ENCODE assay signal across 3 cellular contexts in the genomic region with DNA sequence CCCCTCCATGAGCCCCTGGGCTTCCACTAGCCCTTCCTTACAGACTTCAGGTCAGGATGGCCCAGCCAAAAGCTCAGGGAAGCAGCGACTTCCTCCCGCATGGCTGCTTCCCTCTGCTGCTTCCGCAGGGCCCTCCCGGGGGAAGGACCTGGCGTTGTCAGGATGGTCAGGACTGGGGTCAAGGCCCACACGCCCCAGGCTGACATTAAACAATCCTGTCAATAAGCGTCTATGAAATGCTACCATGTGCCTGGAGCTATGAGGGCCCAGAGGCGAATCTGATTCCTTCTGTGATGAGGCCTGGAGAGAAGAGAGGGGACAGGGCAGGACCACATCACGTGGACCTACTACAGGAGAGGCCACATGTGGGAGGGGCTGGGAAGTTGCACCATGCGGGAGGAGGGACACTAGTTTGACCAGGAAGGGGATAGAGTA.
A peak's percentile ranks its signal among the peaks of the same experiment; 100 is the strongest.
TF ChIP-seq lines count a peak whose summit lies in the region.

No MANE protein-coding gene starts in this region.

TF ChIP-seq in PFSK-1, 5 proteins besides CTCF, POLR2A, EP300 and RAD21:
- TF ChIP-seq TAF1 (IDR thresholded peaks at IDR 0.05; ENCODE audit: borderline replicate concordance, insufficient read depth, low read length), result no peak
- no peak for TF ChIP-seq POLR2AphosphoS5 (IDR thresholded peaks at IDR 0.05; ENCODE audit: low read depth, low read length)
- no peak for TF ChIP-seq SIN3A (IDR thresholded peaks at IDR 0.05; ENCODE audit: borderline replicate concordance, insufficient read depth, low read length)
- TF ChIP-seq FOXP2 (optimal IDR thresholded peaks at IDR 0.05; ENCODE audit: borderline replicate concordance, extremely low read depth, extremely low read length, insufficient read depth), result peak; percentile 57
- TF ChIP-seq, protein P1, sequence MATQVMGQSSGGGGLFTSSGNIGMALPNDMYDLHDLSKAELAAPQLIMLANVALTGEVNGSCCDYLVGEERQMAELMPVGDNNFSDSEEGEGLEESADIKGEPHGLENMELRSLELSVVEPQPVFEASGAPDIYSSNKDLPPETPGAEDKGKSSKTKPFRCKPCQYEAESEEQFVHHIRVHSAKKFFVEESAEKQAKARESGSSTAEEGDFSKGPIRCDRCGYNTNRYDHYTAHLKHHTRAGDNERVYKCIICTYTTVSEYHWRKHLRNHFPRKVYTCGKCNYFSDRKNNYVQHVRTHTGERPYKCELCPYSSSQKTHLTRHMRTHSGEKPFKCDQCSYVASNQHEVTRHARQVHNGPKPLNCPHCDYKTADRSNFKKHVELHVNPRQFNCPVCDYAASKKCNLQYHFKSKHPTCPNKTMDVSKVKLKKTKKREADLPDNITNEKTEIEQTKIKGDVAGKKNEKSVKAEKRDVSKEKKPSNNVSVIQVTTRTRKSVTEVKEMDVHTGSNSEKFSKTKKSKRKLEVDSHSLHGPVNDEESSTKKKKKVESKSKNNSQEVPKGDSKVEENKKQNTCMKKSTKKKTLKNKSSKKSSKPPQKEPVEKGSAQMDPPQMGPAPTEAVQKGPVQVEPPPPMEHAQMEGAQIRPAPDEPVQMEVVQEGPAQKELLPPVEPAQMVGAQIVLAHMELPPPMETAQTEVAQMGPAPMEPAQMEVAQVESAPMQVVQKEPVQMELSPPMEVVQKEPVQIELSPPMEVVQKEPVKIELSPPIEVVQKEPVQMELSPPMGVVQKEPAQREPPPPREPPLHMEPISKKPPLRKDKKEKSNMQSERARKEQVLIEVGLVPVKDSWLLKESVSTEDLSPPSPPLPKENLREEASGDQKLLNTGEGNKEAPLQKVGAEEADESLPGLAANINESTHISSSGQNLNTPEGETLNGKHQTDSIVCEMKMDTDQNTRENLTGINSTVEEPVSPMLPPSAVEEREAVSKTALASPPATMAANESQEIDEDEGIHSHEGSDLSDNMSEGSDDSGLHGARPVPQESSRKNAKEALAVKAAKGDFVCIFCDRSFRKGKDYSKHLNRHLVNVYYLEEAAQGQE (IDR thresholded peaks at IDR 0.05; ENCODE audit: insufficient read depth in 1 of 2, low read depth in 2 of 2, low read length in 2 of 2), result no peak

TF ChIP-seq in K562, 482 proteins besides CTCF, POLR2A, EP300 and RAD21:
- TF ChIP-seq, protein P2, sequence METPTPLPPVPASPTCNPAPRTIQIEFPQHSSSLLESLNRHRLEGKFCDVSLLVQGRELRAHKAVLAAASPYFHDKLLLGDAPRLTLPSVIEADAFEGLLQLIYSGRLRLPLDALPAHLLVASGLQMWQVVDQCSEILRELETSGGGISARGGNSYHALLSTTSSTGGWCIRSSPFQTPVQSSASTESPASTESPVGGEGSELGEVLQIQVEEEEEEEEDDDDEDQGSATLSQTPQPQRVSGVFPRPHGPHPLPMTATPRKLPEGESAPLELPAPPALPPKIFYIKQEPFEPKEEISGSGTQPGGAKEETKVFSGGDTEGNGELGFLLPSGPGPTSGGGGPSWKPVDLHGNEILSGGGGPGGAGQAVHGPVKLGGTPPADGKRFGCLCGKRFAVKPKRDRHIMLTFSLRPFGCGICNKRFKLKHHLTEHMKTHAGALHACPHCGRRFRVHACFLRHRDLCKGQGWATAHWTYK (CRISPR knock-in tag; IDR thresholded peaks at IDR 0.05), result peak; percentile 62; the same call in 1 of the 2 replicates
- TF ChIP-seq, protein P3, sequence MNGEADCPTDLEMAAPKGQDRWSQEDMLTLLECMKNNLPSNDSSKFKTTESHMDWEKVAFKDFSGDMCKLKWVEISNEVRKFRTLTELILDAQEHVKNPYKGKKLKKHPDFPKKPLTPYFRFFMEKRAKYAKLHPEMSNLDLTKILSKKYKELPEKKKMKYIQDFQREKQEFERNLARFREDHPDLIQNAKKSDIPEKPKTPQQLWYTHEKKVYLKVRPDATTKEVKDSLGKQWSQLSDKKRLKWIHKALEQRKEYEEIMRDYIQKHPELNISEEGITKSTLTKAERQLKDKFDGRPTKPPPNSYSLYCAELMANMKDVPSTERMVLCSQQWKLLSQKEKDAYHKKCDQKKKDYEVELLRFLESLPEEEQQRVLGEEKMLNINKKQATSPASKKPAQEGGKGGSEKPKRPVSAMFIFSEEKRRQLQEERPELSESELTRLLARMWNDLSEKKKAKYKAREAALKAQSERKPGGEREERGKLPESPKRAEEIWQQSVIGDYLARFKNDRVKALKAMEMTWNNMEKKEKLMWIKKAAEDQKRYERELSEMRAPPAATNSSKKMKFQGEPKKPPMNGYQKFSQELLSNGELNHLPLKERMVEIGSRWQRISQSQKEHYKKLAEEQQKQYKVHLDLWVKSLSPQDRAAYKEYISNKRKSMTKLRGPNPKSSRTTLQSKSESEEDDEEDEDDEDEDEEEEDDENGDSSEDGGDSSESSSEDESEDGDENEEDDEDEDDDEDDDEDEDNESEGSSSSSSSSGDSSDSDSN (IDR thresholded peaks at IDR 0.05; ENCODE audit: borderline replicate concordance in 1 of 2, low read depth in 2 of 2, low read length in 2 of 2), result no peak
TF ChIP-seq in K562: peak in this region for 1.

TF ChIP-seq in HepG2, 621 proteins besides CTCF, POLR2A, EP300 and RAD21 (continues in another document):
- TF ChIP-seq ZBTB7A (CRISPR knock-in tag; IDR thresholded peaks at IDR 0.05) (no peak), ZNF256 (CRISPR knock-in tag; conservative IDR thresholded peaks at IDR 0.05) (no peak), RARA (CRISPR knock-in tag; IDR thresholded peaks at IDR 0.05) (peak; percentile 85), DPF2 (CRISPR knock-in tag; IDR thresholded peaks at IDR 0.05; ENCODE audit: borderline replicate concordance, low read depth) (no peak), JDP2 (CRISPR knock-in tag; IDR thresholded peaks at IDR 0.05; ENCODE audit: borderline replicate concordance) (no peak), GABPA (IDR thresholded peaks at IDR 0.05; ENCODE audit: low read depth, low read length) (peak; percentile 21; the same call in 1 of the 2 replicates), GABPA (CRISPR knock-in tag; IDR thresholded peaks at IDR 0.05; ENCODE audit: low read depth) (peak; percentile 74), FOSL2 (CRISPR knock-in tag; IDR thresholded peaks at IDR 0.05) (0 out of 2 replicates have a peak, but pooled peaks have one; percentile 29), ISL2 (CRISPR knock-in tag; IDR thresholded peaks at IDR 0.05) (0 out of 2 replicates have a peak, but pooled peaks have one; percentile 15), KDM4B (CRISPR knock-in tag; IDR thresholded peaks at IDR 0.05) (no peak), ZNF124 (CRISPR knock-in tag; IDR thresholded peaks at IDR 0.05) (no peak), ZNF589 (CRISPR knock-in tag; conservative IDR thresholded peaks at IDR 0.05) (no peak), ONECUT2 (CRISPR knock-in tag; IDR thresholded peaks at IDR 0.05) (no peak), ZNF383 (CRISPR knock-in tag; IDR thresholded peaks at IDR 0.05; ENCODE audit: borderline replicate concordance) (no peak), SALL2 (CRISPR knock-in tag; IDR thresholded peaks at IDR 0.05) (peak; percentile 40; the same call in 1 of the 2 replicates), SRSF1 (optimal IDR thresholded peaks at IDR 0.05; ENCODE audit: low read depth, low read length) (no peak), ZNF749 (CRISPR knock-in tag; IDR thresholded peaks at IDR 0.05; ENCODE audit: borderline replicate concordance) (no peak), HOXA3 (CRISPR knock-in tag; IDR thresholded peaks at IDR 0.05) (peak; percentile 38; the same call in 1 of the 2 replicates), ZNF605 (CRISPR knock-in tag; IDR thresholded peaks at IDR 0.05) (peak; percentile 23; the same call in 1 of the 2 replicates), ZNF274 (CRISPR knock-in tag; IDR thresholded peaks at IDR 0.05) (0 out of 2 replicates have a peak, but pooled peaks have one; percentile 30), ZSCAN29 (CRISPR knock-in tag; conservative IDR thresholded peaks at IDR 0.05) (no peak), MAFG (CRISPR knock-in tag; IDR thresholded peaks at IDR 0.05) (no peak), ZNF598 (CRISPR knock-in tag; IDR thresholded peaks at IDR 0.05; ENCODE audit: borderline replicate concordance) (0 out of 2 replicates have a peak, but pooled peaks have one; percentile 60), GABPB1 (CRISPR knock-in tag; IDR thresholded peaks at IDR 0.05) (peak; percentile 63)
- TF ChIP-seq, protein P4, sequence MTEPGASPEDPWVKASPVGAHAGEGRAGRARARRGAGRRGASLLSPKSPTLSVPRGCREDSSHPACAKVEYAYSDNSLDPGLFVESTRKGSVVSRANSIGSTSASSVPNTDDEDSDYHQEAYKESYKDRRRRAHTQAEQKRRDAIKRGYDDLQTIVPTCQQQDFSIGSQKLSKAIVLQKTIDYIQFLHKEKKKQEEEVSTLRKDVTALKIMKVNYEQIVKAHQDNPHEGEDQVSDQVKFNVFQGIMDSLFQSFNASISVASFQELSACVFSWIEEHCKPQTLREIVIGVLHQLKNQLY (CRISPR knock-in tag; IDR thresholded peaks at IDR 0.05), result 0 out of 2 replicates have a peak, but pooled peaks have one; percentile 11
- TF ChIP-seq, protein P5, sequence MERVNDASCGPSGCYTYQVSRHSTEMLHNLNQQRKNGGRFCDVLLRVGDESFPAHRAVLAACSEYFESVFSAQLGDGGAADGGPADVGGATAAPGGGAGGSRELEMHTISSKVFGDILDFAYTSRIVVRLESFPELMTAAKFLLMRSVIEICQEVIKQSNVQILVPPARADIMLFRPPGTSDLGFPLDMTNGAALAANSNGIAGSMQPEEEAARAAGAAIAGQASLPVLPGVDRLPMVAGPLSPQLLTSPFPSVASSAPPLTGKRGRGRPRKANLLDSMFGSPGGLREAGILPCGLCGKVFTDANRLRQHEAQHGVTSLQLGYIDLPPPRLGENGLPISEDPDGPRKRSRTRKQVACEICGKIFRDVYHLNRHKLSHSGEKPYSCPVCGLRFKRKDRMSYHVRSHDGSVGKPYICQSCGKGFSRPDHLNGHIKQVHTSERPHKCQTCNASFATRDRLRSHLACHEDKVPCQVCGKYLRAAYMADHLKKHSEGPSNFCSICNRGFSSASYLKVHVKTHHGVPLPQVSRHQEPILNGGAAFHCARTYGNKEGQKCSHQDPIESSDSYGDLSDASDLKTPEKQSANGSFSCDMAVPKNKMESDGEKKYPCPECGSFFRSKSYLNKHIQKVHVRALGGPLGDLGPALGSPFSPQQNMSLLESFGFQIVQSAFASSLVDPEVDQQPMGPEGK (CRISPR knock-in tag; IDR thresholded peaks at IDR 0.05), result no peak
- TF ChIP-seq, protein P6, sequence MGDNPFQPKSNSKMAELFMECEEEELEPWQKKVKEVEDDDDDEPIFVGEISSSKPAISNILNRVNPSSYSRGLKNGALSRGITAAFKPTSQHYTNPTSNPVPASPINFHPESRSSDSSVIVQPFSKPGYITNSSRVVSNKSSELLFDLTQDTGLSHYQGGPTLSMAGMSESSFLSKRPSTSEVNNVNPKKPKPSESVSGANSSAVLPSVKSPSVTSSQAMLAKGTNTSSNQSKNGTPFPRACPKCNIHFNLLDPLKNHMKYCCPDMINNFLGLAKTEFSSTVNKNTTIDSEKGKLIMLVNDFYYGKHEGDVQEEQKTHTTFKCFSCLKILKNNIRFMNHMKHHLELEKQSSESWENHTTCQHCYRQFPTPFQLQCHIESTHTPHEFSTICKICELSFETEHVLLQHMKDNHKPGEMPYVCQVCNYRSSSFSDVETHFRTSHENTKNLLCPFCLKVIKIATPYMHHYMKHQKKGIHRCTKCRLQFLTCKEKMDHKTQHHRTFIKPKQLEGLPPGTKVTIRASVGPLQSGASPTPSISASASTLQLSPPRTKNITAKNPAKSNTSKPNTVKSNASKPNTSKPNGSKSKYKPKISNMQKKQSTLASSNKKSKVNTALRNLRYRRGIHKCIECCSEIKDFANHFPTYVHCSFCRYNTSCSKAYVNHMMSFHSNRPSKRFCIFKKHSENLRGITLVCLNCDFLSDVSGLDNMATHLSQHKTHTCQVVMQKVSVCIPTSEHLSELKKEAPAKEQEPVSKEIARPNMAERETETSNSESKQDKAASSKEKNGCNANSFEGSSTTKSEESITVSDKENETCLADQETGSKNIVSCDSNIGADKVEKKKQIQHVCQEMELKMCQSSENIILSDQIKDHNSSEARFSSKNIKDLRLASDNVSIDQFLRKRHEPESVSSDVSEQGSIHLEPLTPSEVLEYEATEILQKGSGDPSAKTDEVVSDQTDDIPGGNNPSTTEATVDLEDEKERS (CRISPR knock-in tag; IDR thresholded peaks at IDR 0.05), result peak; percentile 72; the same call in 1 of the 2 replicates
- TF ChIP-seq, protein P7, sequence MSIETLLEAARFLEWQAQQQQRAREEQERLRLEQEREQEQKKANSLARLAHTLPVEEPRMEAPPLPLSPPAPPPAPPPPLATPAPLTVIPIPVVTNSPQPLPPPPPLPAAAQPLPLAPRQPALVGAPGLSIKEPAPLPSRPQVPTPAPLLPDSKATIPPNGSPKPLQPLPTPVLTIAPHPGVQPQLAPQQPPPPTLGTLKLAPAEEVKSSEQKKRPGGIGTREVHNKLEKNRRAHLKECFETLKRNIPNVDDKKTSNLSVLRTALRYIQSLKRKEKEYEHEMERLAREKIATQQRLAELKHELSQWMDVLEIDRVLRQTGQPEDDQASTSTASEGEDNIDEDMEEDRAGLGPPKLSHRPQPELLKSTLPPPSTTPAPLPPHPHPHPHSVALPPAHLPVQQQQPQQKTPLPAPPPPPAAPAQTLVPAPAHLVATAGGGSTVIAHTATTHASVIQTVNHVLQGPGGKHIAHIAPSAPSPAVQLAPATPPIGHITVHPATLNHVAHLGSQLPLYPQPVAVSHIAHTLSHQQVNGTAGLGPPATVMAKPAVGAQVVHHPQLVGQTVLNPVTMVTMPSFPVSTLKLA (IDR thresholded peaks at IDR 0.05), result peak; percentile 44
- TF ChIP-seq, protein P8, sequence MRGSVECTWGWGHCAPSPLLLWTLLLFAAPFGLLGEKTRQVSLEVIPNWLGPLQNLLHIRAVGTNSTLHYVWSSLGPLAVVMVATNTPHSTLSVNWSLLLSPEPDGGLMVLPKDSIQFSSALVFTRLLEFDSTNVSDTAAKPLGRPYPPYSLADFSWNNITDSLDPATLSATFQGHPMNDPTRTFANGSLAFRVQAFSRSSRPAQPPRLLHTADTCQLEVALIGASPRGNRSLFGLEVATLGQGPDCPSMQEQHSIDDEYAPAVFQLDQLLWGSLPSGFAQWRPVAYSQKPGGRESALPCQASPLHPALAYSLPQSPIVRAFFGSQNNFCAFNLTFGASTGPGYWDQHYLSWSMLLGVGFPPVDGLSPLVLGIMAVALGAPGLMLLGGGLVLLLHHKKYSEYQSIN (CRISPR knock-in tag; IDR thresholded peaks at IDR 0.05; ENCODE audit: borderline replicate concordance), result no peak
- TF ChIP-seq, protein P9, sequence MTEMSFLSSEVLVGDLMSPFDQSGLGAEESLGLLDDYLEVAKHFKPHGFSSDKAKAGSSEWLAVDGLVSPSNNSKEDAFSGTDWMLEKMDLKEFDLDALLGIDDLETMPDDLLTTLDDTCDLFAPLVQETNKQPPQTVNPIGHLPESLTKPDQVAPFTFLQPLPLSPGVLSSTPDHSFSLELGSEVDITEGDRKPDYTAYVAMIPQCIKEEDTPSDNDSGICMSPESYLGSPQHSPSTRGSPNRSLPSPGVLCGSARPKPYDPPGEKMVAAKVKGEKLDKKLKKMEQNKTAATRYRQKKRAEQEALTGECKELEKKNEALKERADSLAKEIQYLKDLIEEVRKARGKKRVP (CRISPR knock-in tag; IDR thresholded peaks at IDR 0.05), result peak in 1 of 2 experiments; percentile 68; a peak in 2 of 4 replicates
